ENCODE assay signal across 14 cellular contexts in genomic region chr20:53803492-53804155, GRCh38.
A peak's percentile ranks its signal among the peaks of the same experiment; 100 is the strongest.
DNase-seq lines count a peak whose midpoint lies in the region; ATAC-seq, FAIRE-seq and TF ChIP-seq lines count a peak whose summit lies in the region.
"Had no signal": no experiment of that assay in that cellular context is flagged by ENCODE, and none has a peak within 500 bp of the region (broad histone marks: within the 10 kb centered on the region; RNA-seq: fewer than 3 reads in every experiment).

No MANE protein-coding gene starts in this region.

- H3K9me1 ChIP-seq in K562 (ENCODE audit: control insufficient read depth, insufficient read depth, low read length), result no peaks in the 10 kb centered on the region

- peaks cover 0 to 7% of the 10 kb centered on the region in 2 experiments; a peak in 3 of 5 replicates for H3K4me1 ChIP-seq in K562 (replicated peaks in 1 of 2; ENCODE audit: control insufficient read depth in 2 of 2, insufficient read depth in 2 of 2, low read length in 2 of 2)

- H3K27me3 Mint-ChIP-seq in osteocyte (ENCODE audit: unreplicated experiment), result no peaks in the 10 kb centered on the region
- H3K27me3 Mint-ChIP-seq: B cell; CD4-positive, alpha-beta T cell had no signal

- intact Hi-C loops in K562 (cut with micrococcal nuclease), result no loop called here

- 51% methylated on average over 5 of the region's 6 CpGs for WGBS in K562 (ENCODE audit: insufficient coverage, low coverage, missing lambda C conversion rate)

- no peak for FAIRE-seq in K562 (lab: Jason Lieb, UNC)
- FAIRE-seq: D721Med, H1 had no signal

- no peak overlapping the region for H3K9ac ChIP-seq in K562 (ENCODE audit: insufficient read depth in 1 of 2, low read depth in 2 of 2, low read length in 2 of 2)

- no peaks in the 10 kb centered on the region for H3K36me3 ChIP-seq in K562 (ENCODE audit: control insufficient read depth, insufficient read depth, low read length)
- H3K36me3 ChIP-seq: HAP-1 had no signal

- ATAC-seq in K562, result no peak

- H3K9me3 Mint-ChIP-seq in osteocyte (ENCODE audit: unreplicated experiment), result no peaks in the 10 kb centered on the region
- H3K9me3 Mint-ChIP-seq: CD4-positive, alpha-beta T cell had no signal

- H3K27ac ChIP-seq in RWPE1 (peak overlapping the region; percentile 37), K562 (ENCODE audit: extremely low read depth, low read depth, low read length) (no peak overlapping the region)

- no peak overlapping the region for H3K4me2 ChIP-seq in K562 (ENCODE audit: insufficient read depth, low read length)

- no peaks in the 10 kb centered on the region for H4K20me1 ChIP-seq in K562 (replicated peaks; ENCODE audit: control insufficient read depth, insufficient read depth, low read length)

- DNase-seq in RWPE1 (ENCODE audit: low spot score), result no peak
- DNase-seq in K562 (ENCODE audit: extremely low read depth in 1 of 4, low spot score in 3 of 4), result no peak
- no peak for DNase-seq in osteocyte (ENCODE audit: extremely low spot score, unreplicated experiment)
- DNase-seq in SW 1271 (lab: John Stamatoyannopoulos, UW), result no peak
- DNase-seq in G401 (ENCODE audit: low spot score), result no peak
- DNase-seq in stimulated activated CD4-positive, alpha-beta T cell treated with anti-CD3 and anti-CD28 coated beads, Interleukin-2, amount 100 ng/mL, for 48 hours, result no peak
- DNase-seq: C1 segment of cervical spinal cord; CD4-positive, alpha-beta T cell; DND-41; GF-D8 had no signal

- peaks cover 40% of the 10 kb centered on the region for H3K4me1 Mint-ChIP-seq in osteocyte (ENCODE audit: unreplicated experiment)
- H3K4me1 Mint-ChIP-seq: B cell had no signal

- in situ Hi-C loops in K562 (cut with MboI) (no loop called here), G401 (cut with HindIII; ENCODE audit: low sequenced_read_pairs) (no loop called here)

- no TSS peak for BruUV-seq in K562 (replicated peaks; lab: Mats Ljungman, UMichigan)

- H2AFZ ChIP-seq in K562 (ENCODE audit: low read depth, low read length), result no peak overlapping the region

- H3K4me3 ChIP-seq in K562, result no peak overlapping the region
- H3K4me3 ChIP-seq: HAP-1 had no signal

- TF ChIP-seq POLR2A in K562 (conservative IDR thresholded peaks at IDR 0.05), result no peak

- no peak for TF ChIP-seq CTCF in RWPE1 (conservative IDR thresholded peaks at IDR 0.05; ENCODE audit: low read depth)
- no peak for TF ChIP-seq CTCF in K562 (IDR thresholded peaks at IDR 0.05 in 2 of 3, conservative IDR thresholded peaks at IDR 0.05 in 1 of 3; ENCODE audit: insufficient read depth in 2 of 3, low read depth in 1 of 3, low read length in 3 of 3)
- no peak for TF ChIP-seq CTCF in osteocyte (IDR thresholded peaks at IDR 0.05)

- peak overlapping the region; percentile 88 for H3K27ac Mint-ChIP-seq in osteocyte (ENCODE audit: unreplicated experiment)
- H3K27ac Mint-ChIP-seq: B cell; CD4-positive, alpha-beta T cell had no signal

- CTCF ChIA-PET in RWPE1 (lab: Yijun Ruan, JAX), result no interaction called here
- CTCF ChIA-PET in K562 (lab: Yijun Ruan, JAX; ENCODE audit: low intra/inter-chr PET ratio), result no interaction called here

- POLR2A ChIA-PET in RWPE1 (lab: Yijun Ruan, JAX; ENCODE audit: low non-redundant PET), result no interaction called here
- POLR2A ChIA-PET in K562 (lab: Yijun Ruan, JAX), result no interaction called here

- H3K27me3 ChIP-seq in K562 (ENCODE audit: control insufficient read depth in 2 of 2, insufficient read depth in 2 of 2, low read length in 2 of 2), result no peaks in the 10 kb centered on the region

- no peaks in the 10 kb centered on the region for H3K36me3 Mint-ChIP-seq in osteocyte (ENCODE audit: unreplicated experiment)

- no peaks in the 10 kb centered on the region for H3K79me2 ChIP-seq in K562 (ENCODE audit: control insufficient read depth, insufficient read depth, low read length)

- no peak overlapping the region for H3K4me3 Mint-ChIP-seq in osteocyte (ENCODE audit: unreplicated experiment)
- H3K4me3 Mint-ChIP-seq: B cell; CD4-positive, alpha-beta T cell had no signal

- no peaks in the 10 kb centered on the region for H3K9me3 ChIP-seq in K562 (replicated peaks; ENCODE audit: control insufficient read depth, insufficient read depth, low read depth, low read length)
- H3K9me3 ChIP-seq: HAP-1 had no signal

- TF ChIP-seq RAD21 in K562 (CRISPR knock-in tag; conservative IDR thresholded peaks at IDR 0.05 in 1 of 2, IDR thresholded peaks at IDR 0.05 in 1 of 2), result no peak

- TF ChIP-seq EP300 in K562 (IDR thresholded peaks at IDR 0.05; ENCODE audit: low read length), result no peak

TF ChIP-seq in K562, 482 proteins besides CTCF, POLR2A, EP300 and RAD21 (continues in another document):
- TF ChIP-seq ZNF57 (CRISPR knock-in tag; IDR thresholded peaks at IDR 0.05) (no peak), BCLAF1 (IDR thresholded peaks at IDR 0.05; ENCODE audit: borderline replicate concordance in 1 of 2, control insufficient read depth in 1 of 2, low read depth in 2 of 2, low read length in 1 of 2) (peak in 1 of 2 experiments; percentile 17; a peak in 1 of 4 replicates), MED1 (CRISPR knock-in tag; IDR thresholded peaks at IDR 0.05; ENCODE audit: borderline replicate concordance) (no peak), ZBTB11 (CRISPR knock-in tag; IDR thresholded peaks at IDR 0.05) (peak in 1 of 3 experiments; percentile 96; a peak in 2 of 6 replicates), EWSR1 (IDR thresholded peaks at IDR 0.05; ENCODE audit: borderline replicate concordance, low read depth, partially characterized antibody) (peak; percentile 78), IRF9 (tag; IDR thresholded peaks at IDR 0.05) (no peak), TAL1 (IDR thresholded peaks at IDR 0.05) (no peak), SFPQ (IDR thresholded peaks at IDR 0.05; ENCODE audit: low read depth, low read length) (no peak)
